In genomic region chr6:84805145-84805544, GRCh38 we compare ENCODE assay signal across 34 cellular contexts. TPM values are rescaled to one million over a fixed set of nuclear protein-coding genes. Genes with fewer than 3 reads are reported as not detected.
"Had no signal": no experiment of that assay in that cellular context is flagged by ENCODE, and none has a peak within 500 bp of the region (broad histone marks: within the 10 kb centered on the region; RNA-seq: fewer than 3 reads in every experiment).

No MANE protein-coding gene starts in this region.

- H3K4me1 Mint-ChIP-seq: activated CD4-positive, alpha-beta T cell treated with anti-CD3 and anti-CD28 coated beads, Interleukin-2, amount 10 ng/mL, durations not matched to agents 24 days and 14 days; activated naive CD4-positive, alpha-beta T cell treated with anti-CD3 and anti-CD28 coated beads, Interleukin-2, amount 50 U/mL, for 24 hours; activated naive CD8-positive, alpha-beta T cell treated with anti-CD3 and anti-CD28 coated beads, Interleukin-2, amount 50 U/mL, for 24 hours; memory B cell; naive thymus-derived CD4-positive, alpha-beta T cell; stimulated activated memory B cell treated with anti-CD40 and anti-IgM and Interleukin-4, amounts not matched to agents 10 μg/mL and 1 μg/mL and 100 μg/mL, for 72 hours; stimulated activated naive CD8-positive, alpha-beta T cell treated with anti-CD3 and anti-CD28 coated beads, Interleukin-15, amount 100 ng/mL, for 72 hours had no signal

- H3K27ac Mint-ChIP-seq: activated CD4-positive, alpha-beta memory T cell treated with anti-CD3 and anti-CD28 coated beads for 36 hours; activated CD4-positive, alpha-beta T cell treated with anti-CD3 and anti-CD28 coated beads, Interleukin-2, amount 10 ng/mL, durations not matched to agents 24 days and 14 days; activated naive CD4-positive, alpha-beta T cell treated with anti-CD3 and anti-CD28 coated beads, Interleukin-2, amount 50 U/mL, for 24 hours; activated naive CD8-positive, alpha-beta T cell treated with anti-CD3 and anti-CD28 coated beads, Interleukin-2, amount 50 U/mL, for 24 hours; activated T-helper 2 cell treated with anti-CD3 and anti-CD28 coated beads, Interferon-gamma antibody, Interleukin-2, Interleukin-4, amounts not matched to agents 10 μg/mL and 5 μg/mL and 100 μg/mL, durations not matched to agents 14 hours and 24 hours and 36 hours; memory B cell; naive thymus-derived CD4-positive, alpha-beta T cell; stimulated activated memory B cell treated with anti-CD40 and anti-IgM and Interleukin-4, amounts not matched to agents 10 μg/mL and 1 μg/mL and 100 μg/mL, for 72 hours; stimulated activated naive CD8-positive, alpha-beta T cell treated with anti-CD3 and anti-CD28 coated beads, Interleukin-15, amount 100 ng/mL, for 72 hours; type B pancreatic cell had no signal

- H2AFZ ChIP-seq: hepatocyte had no signal

- H3K4me3 Mint-ChIP-seq: activated CD4-positive, alpha-beta memory T cell treated with anti-CD3 and anti-CD28 coated beads for 36 hours; activated CD4-positive, alpha-beta T cell treated with anti-CD3 and anti-CD28 coated beads, Interleukin-2, amount 10 ng/mL, durations not matched to agents 24 days and 14 days; activated naive CD4-positive, alpha-beta T cell treated with anti-CD3 and anti-CD28 coated beads, Interleukin-2, amount 50 U/mL, for 24 hours; activated naive CD8-positive, alpha-beta T cell treated with anti-CD3 and anti-CD28 coated beads, Interleukin-2, amount 50 U/mL, for 24 hours; memory B cell; naive thymus-derived CD4-positive, alpha-beta T cell; stimulated activated memory B cell treated with anti-CD40 and anti-IgM and Interleukin-4, amounts not matched to agents 10 μg/mL and 1 μg/mL and 100 μg/mL, for 72 hours; stimulated activated naive CD8-positive, alpha-beta T cell treated with anti-CD3 and anti-CD28 coated beads, Interleukin-15, amount 100 ng/mL, for 72 hours; type B pancreatic cell had no signal

- FAIRE-seq: endometrium, pancreas had no signal

- H3K36me3 Mint-ChIP-seq: activated CD4-positive, alpha-beta memory T cell treated with anti-CD3 and anti-CD28 coated beads for 36 hours; activated naive CD4-positive, alpha-beta T cell treated with anti-CD3 and anti-CD28 coated beads, Interleukin-2, amount 50 U/mL, for 24 hours; memory B cell; naive thymus-derived CD4-positive, alpha-beta T cell; stimulated activated memory B cell treated with anti-CD40 and anti-IgM and Interleukin-4, amounts not matched to agents 10 μg/mL and 1 μg/mL and 100 μg/mL, for 72 hours; type B pancreatic cell had no signal

- H3K27me3 ChIP-seq: colonic mucosa, gastroesophageal sphincter, hepatocyte, pancreas, uterus had no signal

- H3K9me3 ChIP-seq: colonic mucosa, gastroesophageal sphincter, pancreas, prostate gland, uterus had no signal

- H3K4me2 ChIP-seq: hepatocyte, smooth muscle cell had no signal

- H3K9me3 Mint-ChIP-seq: activated CD4-positive, alpha-beta T cell treated with anti-CD3 and anti-CD28 coated beads, Interleukin-2, amount 10 ng/mL, durations not matched to agents 24 days and 14 days; activated naive CD4-positive, alpha-beta T cell treated with anti-CD3 and anti-CD28 coated beads, Interleukin-2, amount 50 U/mL, for 24 hours; activated T-helper 2 cell treated with anti-CD3 and anti-CD28 coated beads, Interferon-gamma antibody, Interleukin-2, Interleukin-4, amounts not matched to agents 10 μg/mL and 5 μg/mL and 100 μg/mL, durations not matched to agents 14 hours and 24 hours and 36 hours; memory B cell; stimulated activated memory B cell treated with anti-CD40 and anti-IgM and Interleukin-4, amounts not matched to agents 10 μg/mL and 1 μg/mL and 100 μg/mL, for 72 hours; stimulated activated naive CD8-positive, alpha-beta T cell treated with anti-CD3 and anti-CD28 coated beads, Interleukin-15, amount 100 ng/mL, for 72 hours; type B pancreatic cell had no signal

- ATAC-seq: activated naive CD8-positive, alpha-beta T cell treated with anti-CD3 and anti-CD28 coated beads, Interleukin-2, amount 50 U/mL, for 24 hours; gastroesophageal sphincter; left colon; naive thymus-derived CD4-positive, alpha-beta T cell; pancreas; stimulated activated memory B cell treated with anti-CD40 and anti-IgM and Interleukin-4, amounts not matched to agents 10 μg/mL and 1 μg/mL and 100 μg/mL, for 72 hours; stimulated activated naive CD8-positive, alpha-beta T cell treated with anti-CD3 and anti-CD28 coated beads, Interleukin-15, amount 100 ng/mL, for 72 hours had no signal

- H3K27ac ChIP-seq: cardiac muscle cell, colonic mucosa, gastroesophageal sphincter, hepatocyte, pancreas, prostate gland, uterus had no signal

- H3K27me3 Mint-ChIP-seq: activated CD4-positive, alpha-beta memory T cell treated with anti-CD3 and anti-CD28 coated beads for 36 hours; activated CD4-positive, alpha-beta T cell treated with anti-CD3 and anti-CD28 coated beads, Interleukin-2, amount 10 ng/mL, durations not matched to agents 24 days and 14 days; activated naive CD4-positive, alpha-beta T cell treated with anti-CD3 and anti-CD28 coated beads, Interleukin-2, amount 50 U/mL, for 24 hours; activated naive CD8-positive, alpha-beta T cell treated with anti-CD3 and anti-CD28 coated beads, Interleukin-2, amount 50 U/mL, for 24 hours; memory B cell; naive thymus-derived CD4-positive, alpha-beta T cell; stimulated activated memory B cell treated with anti-CD40 and anti-IgM and Interleukin-4, amounts not matched to agents 10 μg/mL and 1 μg/mL and 100 μg/mL, for 72 hours; stimulated activated naive CD8-positive, alpha-beta T cell treated with anti-CD3 and anti-CD28 coated beads, Interleukin-15, amount 100 ng/mL, for 72 hours had no signal

- H3K4me3 ChIP-seq: cardiac muscle cell, colonic mucosa, gastroesophageal sphincter, hepatocyte, pancreas, prostate gland, smooth muscle cell, uterus had no signal

- H3K79me2 ChIP-seq: hepatocyte had no signal

- DNase-seq: activated CD4-positive, alpha-beta memory T cell treated with anti-CD3 and anti-CD28 coated beads for 36 hours; activated CD4-positive, alpha-beta T cell treated with anti-CD3 and anti-CD28 coated beads, Interleukin-2, amount 10 ng/mL, durations not matched to agents 24 days and 14 days; activated CD4-positive, CD25-positive, alpha-beta regulatory T cell treated with anti-CD3 and anti-CD28 coated beads, Interleukin-2, amount 50 U/mL, for 72 hours; activated naive CD8-positive, alpha-beta T cell treated with anti-CD3 and anti-CD28 coated beads, Interleukin-2, amount 50 U/mL, for 24 hours; activated T-cell treated with anti-CD3 and anti-CD28 coated beads, Interleukin-2, amount 50 U/mL, for 48 hours; amygdala; cerebellar nuclear complex; colonic mucosa; effector CD8-positive, alpha-beta T cell; erythroblast; islet precursor cell; left colon; midbrain; naive thymus-derived CD4-positive, alpha-beta T cell; pancreas; stimulated activated CD4-positive, alpha-beta T cell treated with anti-CD3 and anti-CD28 coated beads, Interleukin-1b, Interleukin-23, amount 100 ng/mL, for 48 hours; stimulated activated CD4-positive, alpha-beta T cell treated with anti-CD3 and anti-CD28 coated beads, Interleukin-4, amount 100 ng/mL, for 4 hours; stimulated activated CD8-positive, alpha-beta memory T cell treated with anti-CD3 and anti-CD28 coated beads, Interleukin-4, amount 100 ng/mL, for 48 hours; stimulated activated naive CD8-positive, alpha-beta T cell treated with anti-CD3 and anti-CD28 coated beads, Interleukin-15, amount 100 ng/mL, for 72 hours; substantia nigra; T1000; uterus had no signal

- H3K36me3 ChIP-seq: cardiac muscle cell, colonic mucosa, gastroesophageal sphincter, pancreas, prostate gland, uterus had no signal

- H3K4me1 ChIP-seq: colonic mucosa, gastroesophageal sphincter, pancreas, prostate gland, uterus had no signal

RNA-seq across cellular contexts. Expression of gene TBX18, which starts 40.7 kb away (rescaled TPM):
- total RNA-seq: activated CD4-positive, alpha-beta memory T cell treated with anti-CD3 and anti-CD28 coated beads for 36 hours; activated CD4-positive, alpha-beta T cell treated with anti-CD3 and anti-CD28 coated beads, Interleukin-2, amount 10 ng/mL, durations not matched to agents 24 days and 14 days; activated T-helper 2 cell treated with anti-CD3 and anti-CD28 coated beads, Interferon-gamma antibody, Interleukin-2, Interleukin-4, amounts not matched to agents 10 μg/mL and 5 μg/mL and 100 μg/mL, durations not matched to agents 14 hours and 24 hours and 36 hours; naive thymus-derived CD4-positive, alpha-beta T cell had no signal
- polyA plus RNA-seq: naive thymus-derived CD4-positive, alpha-beta T cell; neural cell had no signal
